8 cellular contexts compared by ENCODE assay signal in genomic region chr6:30617565-30618269, GRCh38.
DNase-seq lines count a peak whose midpoint lies in the region; ATAC-seq, FAIRE-seq and TF ChIP-seq lines count a peak whose summit lies in the region.

Gene MRPS18B (plus strand): TSS chr6:30617840. CDS start chr6:30617866, 26 bp downstream.

- no peak for TF ChIP-seq CTCF in retinal pigment epithelial cell (conservative IDR thresholded peaks at IDR 0.05; ENCODE audit: low read depth, low read length)

- no peak for FAIRE-seq in GM18507 (lab: Jason Lieb, UNC)

- peak; percentile 79 for ATAC-seq in HG02981 (IDR thresholded peaks at IDR 0.05; ENCODE audit: unreplicated experiment)

- DNase-seq in GM18507 (ENCODE audit: extremely low spot score, insufficient read length, low read depth) (peak; percentile 78), NCI-H2029 treated with DMSO at 0.1 percent for 48 hours (lab: John Stamatoyannopoulos, UW) (peak; percentile 96), T1000 (lab: John Stamatoyannopoulos, UW) (peak; percentile 96), astrocyte of the hippocampus (ENCODE audit: low read depth, low spot score) (peak; percentile 99), hypothalamus (lab: John Stamatoyannopoulos, UW) (peak; percentile 62 to 100 (median 95)), retinal pigment epithelial cell (ENCODE audit: low read depth) (peak; percentile 93), OCI-M2 (lab: John Stamatoyannopoulos, UW; ENCODE audit: unreplicated experiment) (no peak)

- peak within 1 kb of the TSS; percentile 100 for H3K4me3 ChIP-seq in retinal pigment epithelial cell (ENCODE audit: low read length)
